Comparison of ENCODE assay signal across 12 cellular contexts in genomic region chr1:94739521-94740061, GRCh38.
DNase-seq lines count a peak whose midpoint lies in the region; ATAC-seq and TF ChIP-seq lines count a peak whose summit lies in the region.
"Had no signal": no experiment of that assay in that cellular context is flagged by ENCODE, and none has a peak within 500 bp of the region (broad histone marks: within the 10 kb centered on the region; RNA-seq: fewer than 3 reads in every experiment).

No MANE protein-coding gene starts in this region.

- H3K27me3 ChIP-seq in tibial artery, result no peaks in the 10 kb centered on the region
- H3K27me3 ChIP-seq: adrenal gland, heart right ventricle, testis had no signal

- DNase-seq in HS-5 (ENCODE audit: low read depth) (peak; percentile 76), astrocyte of the cerebellum (ENCODE audit: low read depth) (peak; percentile 95), left ventricle myocardium superior (peak; percentile 55), tibial artery (peak; percentile 78 to 91), DMS53 treated with DMSO at 0.1 percent for 48 hours (lab: John Stamatoyannopoulos, UW; ENCODE audit: unreplicated experiment) (no peak), middle frontal gyrus (ENCODE audit: extremely low spot score, low spot score) (no peak), NCI-H748 (lab: John Stamatoyannopoulos, UW; ENCODE audit: unreplicated experiment) (no peak)
- DNase-seq: adrenal gland; heart right ventricle; naive thymus-derived CD8-positive, alpha-beta T cell; SW 1271; testis had no signal

- no peaks in the 10 kb centered on the region for H3K36me3 ChIP-seq in tibial artery
- H3K36me3 ChIP-seq: adrenal gland, heart right ventricle had no signal

- ATAC-seq in left ventricle myocardium superior, result peak; percentile 42
- ATAC-seq: naive thymus-derived CD8-positive, alpha-beta T cell had no signal

- no peak overlapping the region for H3K4me3 ChIP-seq in astrocyte of the cerebellum (ENCODE audit: low read depth, low read length)
- H3K4me3 ChIP-seq in tibial artery, result no peak overlapping the region
- H3K4me3 ChIP-seq: adrenal gland, heart right ventricle, testis had no signal

- TF ChIP-seq CTCF in astrocyte of the cerebellum (IDR thresholded peaks at IDR 0.05; ENCODE audit: low read depth, low read length, missing control alignments) (no peak), tibial artery (IDR thresholded peaks at IDR 0.05) (no peak)

- peak overlapping the region in 1 of 2 donors; percentile 11 for H3K27ac ChIP-seq in tibial artery
- H3K27ac ChIP-seq: adrenal gland had no signal

- H3K4me1 ChIP-seq in tibial artery, result peaks cover 0 to 33% (median 11%) of the 10 kb centered on the region in 4 donors

- intact Hi-C loops in left ventricle myocardium superior (cut with micrococcal nuclease), result no loop called here
- intact Hi-C loops in tibial artery (cut with DNase I; ENCODE audit: low total_unique reads), result no loop called here

- no peaks in the 10 kb centered on the region for H3K9me3 ChIP-seq in tibial artery
- H3K9me3 ChIP-seq: adrenal gland, heart right ventricle, testis had no signal

- in situ Hi-C loops in astrocyte of the cerebellum (cut with HindIII; ENCODE audit: low sequenced_read_pairs), result loop anchor here (5.0 kb wide), 1 partner anchor 48 kb away; no protein-coding TSS in a partner anchor

Comparison
In these comparisons a context has a peak if more than half of its experiments do, and no peak if none do; other contexts are left out.
1. DNase-seq: peak in HS-5 (single experiment), astrocyte of the cerebellum (single experiment), left ventricle myocardium superior (single experiment) and tibial artery (2 of 2); none in DMS53 treated with DMSO at 0.1 percent for 48 hours (single experiment), middle frontal gyrus (single experiment) and NCI-H748 (single experiment).